ENCODE assay signal across 1 cellular context in the genomic region with DNA sequence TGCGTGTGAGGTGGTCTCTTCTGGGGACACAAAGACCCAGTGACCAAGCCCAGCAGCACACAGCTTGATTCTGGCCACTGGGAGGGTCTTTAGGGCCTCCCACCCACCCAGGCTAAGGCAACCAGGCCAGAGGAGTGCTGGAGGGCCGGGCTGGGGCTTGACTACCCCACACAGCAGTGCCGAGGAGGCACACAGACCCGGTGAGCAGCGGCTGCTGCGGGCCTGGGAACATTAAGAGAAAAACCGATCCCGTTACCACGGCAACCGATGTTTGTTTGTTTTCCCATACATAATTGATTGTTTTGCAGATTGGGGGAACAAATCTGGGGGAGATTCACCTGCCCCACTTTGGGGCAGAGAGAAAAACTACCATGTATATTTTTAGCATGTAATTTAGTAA.
TF ChIP-seq lines count a peak whose summit lies in the region.

No MANE protein-coding gene starts in this region.

TF ChIP-seq in GM23338, 12 proteins besides CTCF, POLR2A, EP300 and RAD21 (continued from another document):
- TF ChIP-seq, protein P1, sequence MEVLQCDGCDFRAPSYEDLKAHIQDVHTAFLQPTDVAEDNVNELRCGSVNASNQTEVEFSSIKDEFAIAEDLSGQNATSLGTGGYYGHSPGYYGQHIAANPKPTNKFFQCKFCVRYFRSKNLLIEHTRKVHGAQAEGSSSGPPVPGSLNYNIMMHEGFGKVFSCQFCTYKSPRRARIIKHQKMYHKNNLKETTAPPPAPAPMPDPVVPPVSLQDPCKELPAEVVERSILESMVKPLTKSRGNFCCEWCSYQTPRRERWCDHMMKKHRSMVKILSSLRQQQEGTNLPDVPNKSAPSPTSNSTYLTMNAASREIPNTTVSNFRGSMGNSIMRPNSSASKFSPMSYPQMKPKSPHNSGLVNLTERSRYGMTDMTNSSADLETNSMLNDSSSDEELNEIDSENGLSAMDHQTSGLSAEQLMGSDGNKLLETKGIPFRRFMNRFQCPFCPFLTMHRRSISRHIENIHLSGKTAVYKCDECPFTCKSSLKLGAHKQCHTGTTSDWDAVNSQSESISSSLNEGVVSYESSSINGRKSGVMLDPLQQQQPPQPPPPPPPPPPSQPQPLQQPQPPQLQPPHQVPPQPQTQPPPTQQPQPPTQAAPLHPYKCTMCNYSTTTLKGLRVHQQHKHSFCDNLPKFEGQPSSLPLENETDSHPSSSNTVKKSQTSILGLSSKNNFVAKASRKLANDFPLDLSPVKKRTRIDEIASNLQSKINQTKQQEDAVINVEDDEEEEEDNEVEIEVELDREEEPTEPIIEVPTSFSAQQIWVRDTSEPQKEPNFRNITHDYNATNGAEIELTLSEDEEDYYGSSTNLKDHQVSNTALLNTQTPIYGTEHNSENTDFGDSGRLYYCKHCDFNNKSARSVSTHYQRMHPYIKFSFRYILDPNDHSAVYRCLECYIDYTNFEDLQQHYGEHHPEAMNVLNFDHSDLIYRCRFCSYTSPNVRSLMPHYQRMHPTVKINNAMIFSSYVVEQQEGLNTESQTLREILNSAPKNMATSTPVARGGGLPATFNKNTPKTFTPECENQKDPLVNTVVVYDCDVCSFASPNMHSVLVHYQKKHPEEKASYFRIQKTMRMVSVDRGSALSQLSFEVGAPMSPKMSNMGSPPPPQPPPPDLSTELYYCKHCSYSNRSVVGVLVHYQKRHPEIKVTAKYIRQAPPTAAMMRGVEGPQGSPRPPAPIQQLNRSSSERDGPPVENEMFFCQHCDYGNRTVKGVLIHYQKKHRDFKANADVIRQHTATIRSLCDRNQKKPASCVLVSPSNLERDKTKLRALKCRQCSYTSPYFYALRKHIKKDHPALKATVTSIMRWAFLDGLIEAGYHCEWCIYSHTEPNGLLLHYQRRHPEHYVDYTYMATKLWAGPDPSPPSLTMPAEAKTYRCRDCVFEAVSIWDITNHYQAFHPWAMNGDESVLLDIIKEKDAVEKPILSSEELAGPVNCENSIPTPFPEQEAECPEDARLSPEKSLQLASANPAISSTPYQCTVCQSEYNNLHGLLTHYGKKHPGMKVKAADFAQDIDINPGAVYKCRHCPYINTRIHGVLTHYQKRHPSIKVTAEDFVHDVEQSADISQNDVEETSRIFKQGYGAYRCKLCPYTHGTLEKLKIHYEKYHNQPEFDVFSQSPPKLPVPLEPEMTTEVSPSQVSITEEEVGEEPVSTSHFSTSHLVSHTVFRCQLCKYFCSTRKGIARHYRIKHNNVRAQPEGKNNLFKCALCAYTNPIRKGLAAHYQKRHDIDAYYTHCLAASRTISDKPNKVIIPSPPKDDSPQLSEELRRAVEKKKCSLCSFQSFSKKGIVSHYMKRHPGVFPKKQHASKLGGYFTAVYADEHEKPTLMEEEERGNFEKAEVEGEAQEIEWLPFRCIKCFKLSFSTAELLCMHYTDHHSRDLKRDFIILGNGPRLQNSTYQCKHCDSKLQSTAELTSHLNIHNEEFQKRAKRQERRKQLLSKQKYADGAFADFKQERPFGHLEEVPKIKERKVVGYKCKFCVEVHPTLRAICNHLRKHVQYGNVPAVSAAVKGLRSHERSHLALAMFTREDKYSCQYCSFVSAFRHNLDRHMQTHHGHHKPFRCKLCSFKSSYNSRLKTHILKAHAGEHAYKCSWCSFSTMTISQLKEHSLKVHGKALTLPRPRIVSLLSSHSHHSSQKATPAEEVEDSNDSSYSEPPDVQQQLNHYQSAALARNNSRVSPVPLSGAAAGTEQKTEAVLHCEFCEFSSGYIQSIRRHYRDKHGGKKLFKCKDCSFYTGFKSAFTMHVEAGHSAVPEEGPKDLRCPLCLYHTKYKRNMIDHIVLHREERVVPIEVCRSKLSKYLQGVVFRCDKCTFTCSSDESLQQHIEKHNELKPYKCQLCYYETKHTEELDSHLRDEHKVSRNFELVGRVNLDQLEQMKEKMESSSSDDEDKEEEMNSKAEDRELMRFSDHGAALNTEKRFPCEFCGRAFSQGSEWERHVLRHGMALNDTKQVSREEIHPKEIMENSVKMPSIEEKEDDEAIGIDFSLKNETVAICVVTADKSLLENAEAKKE (CRISPR knock-in tag; IDR thresholded peaks at IDR 0.05), result no peak
TF ChIP-seq in GM23338: peak in this region for 0.
